ENCODE assay signal across 9 cellular contexts in genomic region chr6:144156334-144156733, GRCh38. TPM values are rescaled to one million over a fixed set of nuclear protein-coding genes. Genes with fewer than 3 reads are reported as not detected.
DNase-seq lines count a peak whose midpoint lies in the region; ATAC-seq and TF ChIP-seq lines count a peak whose summit lies in the region.
"Had no signal": no experiment of that assay in that cellular context is flagged by ENCODE, and none has a peak within 500 bp of the region (broad histone marks: within the 10 kb centered on the region; RNA-seq: fewer than 3 reads in every experiment).

No MANE protein-coding gene starts in this region.

- H3K27me3 Mint-ChIP-seq in activated B cell treated with CpG ODN at 0.5 μM for 24 hours, result no peaks in the 10 kb centered on the region
- no peaks in the 10 kb centered on the region for H3K27me3 Mint-ChIP-seq in natural killer cell (ENCODE audit: low read depth in 2 of 2)

- CTCF ChIA-PET in activated B cell treated with CpG ODN at 0.5 μM for 24 hours (lab: Charles Lee), result no interaction called here

- H3K27ac Mint-ChIP-seq in activated B cell treated with CpG ODN at 0.5 μM for 24 hours, result no peak overlapping the region
- H3K27ac Mint-ChIP-seq in natural killer cell, result peak overlapping the region; percentile 68 to 74

- H3K4me1 Mint-ChIP-seq in activated B cell treated with CpG ODN at 0.5 μM for 24 hours, result peaks cover 55% of the 10 kb centered on the region
- peaks cover 70 to 77% of the 10 kb centered on the region in 2 donors for H3K4me1 Mint-ChIP-seq in natural killer cell

- POLR2A ChIA-PET in activated B cell treated with CpG ODN at 0.5 μM for 24 hours (lab: Charles Lee), result interaction anchor here (0.6 to 1.5 kb wide), 2 partner anchors 8 to 38 kb away, joined by 3 to 9 read pairs; no protein-coding TSS in a partner anchor

- intact Hi-C loops in activated B cell treated with CpG ODN at 0.5 μM for 24 hours (cut with micrococcal nuclease), result loop anchor here (10.0 kb wide), 1 partner anchor 1808 kb away; the partner anchor contains the start of gene SHPRH
- intact Hi-C loops in natural killer cell (cut with micrococcal nuclease), result loop anchor here (10.0 kb wide), 1 partner anchor 148 kb away; no protein-coding TSS in a partner anchor

- H3K9me3 Mint-ChIP-seq in activated B cell treated with CpG ODN at 0.5 μM for 24 hours (no peaks in the 10 kb centered on the region), natural killer cell (no peaks in the 10 kb centered on the region)

- no peak for TF ChIP-seq CTCF in activated B cell treated with CpG ODN at 0.5 μM for 24 hours (IDR thresholded peaks at IDR 0.05)
- TF ChIP-seq CTCF in natural killer cell (IDR thresholded peaks at IDR 0.05), result no peak

- DNase-seq in activated B cell treated with CpG ODN at 0.5 μM for 24 hours (no peak), natural killer cell (no peak), middle frontal gyrus (ENCODE audit: extremely low spot score, low spot score) (no peak), ureter (ENCODE audit: low spot score) (no peak)
- DNase-seq: kidney, NCI-H1092 had no signal

- peak; percentile 29 for ATAC-seq in GM18519 (IDR thresholded peaks at IDR 0.05; ENCODE audit: low FRiP score, unreplicated experiment)
- ATAC-seq in HG03135 (IDR thresholded peaks at IDR 0.05; ENCODE audit: unreplicated experiment), result peak; percentile 40
- no peak for ATAC-seq in activated B cell treated with CpG ODN at 0.5 μM for 24 hours (ENCODE audit: low read depth)
- peak in 2 of 3 donors; percentile 7 to 41 for ATAC-seq in natural killer cell
- ATAC-seq in GM21717 (IDR thresholded peaks at IDR 0.05; ENCODE audit: unreplicated experiment), result no peak

- H3K36me3 Mint-ChIP-seq in activated B cell treated with CpG ODN at 0.5 μM for 24 hours (ENCODE audit: low read depth) (peaks cover 35% of the 10 kb centered on the region), natural killer cell (peaks cover 23% of the 10 kb centered on the region)

- H3K4me3 Mint-ChIP-seq in activated B cell treated with CpG ODN at 0.5 μM for 24 hours, result peak overlapping the region; percentile 11
- H3K4me3 Mint-ChIP-seq in natural killer cell, result peak overlapping the region; percentile 50

RNA-seq across cellular contexts. Expression of gene STX11, which starts 6.0 kb away (rescaled TPM):
- total RNA-seq in activated B cell treated with CpG ODN at 0.5 μM for 24 hours, result 23.3 and 26.4 TPM in 2 replicates
- 10 to 100 TPM; 21.9 to 38.3 (median 34.2) TPM for total RNA-seq in natural killer cell
- 5.8 TPM for total RNA-seq in ureter

Comparison
In these comparisons a context has a peak if more than half of its experiments do, and no peak if none do; other contexts are left out.
1. ATAC-seq: peak in GM18519 (single experiment), HG03135 (single experiment) and natural killer cell (2 of 3); none in activated B cell treated with CpG ODN at 0.5 μM for 24 hours (single experiment) and GM21717 (single experiment).